Comparison of ENCODE assay signal across 21 cellular contexts in genomic region chr18:71223487-71223886, GRCh38.
"Had no signal": no experiment of that assay in that cellular context is flagged by ENCODE, and none has a peak within 500 bp of the region (broad histone marks: within the 10 kb centered on the region; RNA-seq: fewer than 3 reads in every experiment).

No MANE protein-coding gene starts in this region.

- H3K9me3 ChIP-seq: gastrocnemius medialis, heart right ventricle, neutrophil, psoas muscle, sigmoid colon, testis, tibial nerve, upper lobe of right lung, vagina had no signal

- DNase-seq: effector memory CD8-positive, alpha-beta T cell; erythroblast; gastrocnemius medialis; heart right ventricle; hypothalamus; islet precursor cell; mammary epithelial cell; naive thymus-derived CD8-positive, alpha-beta T cell; psoas muscle; sigmoid colon; stimulated activated CD4-positive, alpha-beta T cell treated with anti-CD3 and anti-CD28 coated beads, Interleukin-2, amount 100 ng/mL, for 24 hours; stimulated activated CD4-positive, alpha-beta T cell treated with anti-CD3 and anti-CD28 coated beads, Interleukin-4, amount 100 ng/mL, for 4 hours; stimulated activated naive B cell treated with anti-CD40 and anti-IgM and Interleukin-4, amounts not matched to agents 10 μg/mL and 1 μg/mL and 100 μg/mL, for 72 hours; stimulated activated naive CD8-positive, alpha-beta T cell treated with anti-CD3 and anti-CD28 coated beads, Interleukin-15, amount 100 ng/mL, for 72 hours; testis; upper lobe of right lung had no signal

- H3K4me1 ChIP-seq: gastrocnemius medialis, heart right ventricle, psoas muscle, sigmoid colon, testis, tibial nerve, upper lobe of right lung, vagina had no signal

- ATAC-seq: effector memory CD8-positive, alpha-beta T cell; gastrocnemius medialis; heart right ventricle; left lobe of liver; naive thymus-derived CD8-positive, alpha-beta T cell; psoas muscle; stimulated activated naive B cell treated with anti-CD40 and anti-IgM and Interleukin-4, amounts not matched to agents 10 μg/mL and 1 μg/mL and 100 μg/mL, for 72 hours; stimulated activated naive CD8-positive, alpha-beta T cell treated with anti-CD3 and anti-CD28 coated beads, Interleukin-15, amount 100 ng/mL, for 72 hours; upper lobe of right lung had no signal

- H3K27ac ChIP-seq: gastrocnemius medialis, heart right ventricle, neutrophil, psoas muscle, sigmoid colon, skin epidermis, testis, tibial nerve, upper lobe of right lung, vagina had no signal

- H3K36me3 ChIP-seq: gastrocnemius medialis, heart right ventricle, neutrophil, sigmoid colon, tibial nerve, upper lobe of right lung, vagina had no signal

- H3K27me3 ChIP-seq: gastrocnemius medialis, heart right ventricle, neutrophil, sigmoid colon, testis, tibial nerve, upper lobe of right lung, vagina had no signal

- H3K4me3 ChIP-seq: gastrocnemius medialis, heart right ventricle, psoas muscle, sigmoid colon, skin epidermis, testis, tibial nerve, upper lobe of right lung, vagina had no signal
